In genomic region chr3:20068512-20069177, GRCh38 we compare ENCODE assay signal across 27 cellular contexts. TPM values are rescaled to one million over a fixed set of nuclear protein-coding genes. Genes with fewer than 3 reads are reported as not detected.
A peak's percentile ranks its signal among the peaks of the same experiment; 100 is the strongest.
DNase-seq lines count a peak whose midpoint lies in the region; ATAC-seq and TF ChIP-seq lines count a peak whose summit lies in the region.
"Had no signal": no experiment of that assay in that cellular context is flagged by ENCODE, and none has a peak within 500 bp of the region (broad histone marks: within the 10 kb centered on the region; RNA-seq: fewer than 3 reads in every experiment).

No MANE protein-coding gene starts in this region.

- peaks cover 50% of the 10 kb centered on the region for H3K36me3 Mint-ChIP-seq in activated CD4-positive, alpha-beta T cell treated with anti-CD3 and anti-CD28 coated beads, Interleukin-2, amount 10 ng/mL, durations not matched to agents 24 days and 14 days (ENCODE audit: low read depth)
- H3K36me3 Mint-ChIP-seq in T-helper 17 cell (ENCODE audit: low read depth), result no peaks in the 10 kb centered on the region

- H3K9me3 Mint-ChIP-seq in activated CD4-positive, alpha-beta T cell treated with anti-CD3 and anti-CD28 coated beads, Interleukin-2, amount 10 ng/mL, durations not matched to agents 24 days and 14 days, result peaks cover 4% of the 10 kb centered on the region
- H3K9me3 Mint-ChIP-seq: activated naive CD4-positive, alpha-beta T cell treated with anti-CD3 and anti-CD28 coated beads, Interleukin-2, amount 50 U/mL, for 24 hours had no signal

- H3K4me3 ChIP-seq in fibroblast of mammary gland (ENCODE audit: control insufficient read depth, low read depth, low read length) (no peak overlapping the region), prostate gland (no peak overlapping the region)
- H3K4me3 ChIP-seq: BLaER1, GM23248, hepatocyte, thyroid gland had no signal

- peak overlapping the region; percentile 81 for H3K27ac Mint-ChIP-seq in activated CD4-positive, alpha-beta T cell treated with anti-CD3 and anti-CD28 coated beads, Interleukin-2, amount 10 ng/mL, durations not matched to agents 24 days and 14 days
- H3K27ac Mint-ChIP-seq in T-helper 17 cell, result peak overlapping the region; percentile 83
- H3K27ac Mint-ChIP-seq: activated naive CD4-positive, alpha-beta T cell treated with anti-CD3 and anti-CD28 coated beads, Interleukin-2, amount 50 U/mL, for 24 hours had no signal

- H3K9me3 ChIP-seq in T-helper 17 cell (ENCODE audit: control insufficient read depth, low read length, poor library complexity, severe bottlenecking), result no peaks in the 10 kb centered on the region
- H3K9me3 ChIP-seq in prostate gland, result no peaks in the 10 kb centered on the region
- H3K9me3 ChIP-seq: BLaER1, thyroid gland had no signal

- no peak for TF ChIP-seq POLR2A in prostate gland (IDR thresholded peaks at IDR 0.05)

- intact Hi-C loops in activated CD4-positive, alpha-beta T cell treated with anti-CD3 and anti-CD28 coated beads, Interleukin-2, amount 10 ng/mL, durations not matched to agents 24 days and 14 days (cut with micrococcal nuclease), result no loop called here
- intact Hi-C loops in prostate gland (cut with DNase I), result no loop called here

- no peak for DNase-seq in activated CD4-positive, alpha-beta T cell treated with anti-CD3 and anti-CD28 coated beads, Interleukin-2, amount 10 ng/mL, durations not matched to agents 24 days and 14 days
- no peak for DNase-seq in activated CD4-positive, alpha-beta T cell treated with anti-CD3 and anti-CD28 coated beads for 1 hour
- DNase-seq in T-helper 17 cell, result no peak
- DNase-seq in fibroblast of mammary gland (ENCODE audit: low read depth), result peak; percentile 22
- peak; percentile 14 for DNase-seq in prostate gland (ENCODE audit: low spot score)
- DNase-seq in anterior cingulate cortex (lab: John Stamatoyannopoulos, UW), result no peak
- DNase-seq in NOMO-1 treated with dmso at 0.1 percent for 144 hours (lab: John Stamatoyannopoulos, UW; ENCODE audit: unreplicated experiment), result no peak
- DNase-seq: DMS 273 treated with DMSO at 0.1 percent for 48 hours; GDM1; GM23248; kidney; NCI-H2029; stimulated activated CD4-positive, alpha-beta T cell treated with anti-CD3 and anti-CD28 coated beads, Interleukin-4, amount 100 ng/mL, for 4 hours; stimulated activated CD8-positive, alpha-beta memory T cell treated with anti-CD3 and anti-CD28 coated beads, Interleukin-4, amount 100 ng/mL, for 48 hours; thyroid gland had no signal

- H3K4me1 Mint-ChIP-seq in activated CD4-positive, alpha-beta T cell treated with anti-CD3 and anti-CD28 coated beads, Interleukin-2, amount 10 ng/mL, durations not matched to agents 24 days and 14 days, result peaks cover 42% of the 10 kb centered on the region
- peaks cover 57% of the 10 kb centered on the region for H3K4me1 Mint-ChIP-seq in T-helper 17 cell

- no peaks in the 10 kb centered on the region for H3K4me1 ChIP-seq in prostate gland (replicated peaks)
- H3K4me1 ChIP-seq: BLaER1 had no signal

- no peaks in the 10 kb centered on the region for H3K27me3 Mint-ChIP-seq in activated CD4-positive, alpha-beta T cell treated with anti-CD3 and anti-CD28 coated beads, Interleukin-2, amount 10 ng/mL, durations not matched to agents 24 days and 14 days
- H3K27me3 Mint-ChIP-seq in T-helper 17 cell, result no peaks in the 10 kb centered on the region
- H3K27me3 Mint-ChIP-seq: activated naive CD4-positive, alpha-beta T cell treated with anti-CD3 and anti-CD28 coated beads, Interleukin-2, amount 50 U/mL, for 24 hours had no signal

- TF ChIP-seq CTCF in fibroblast of mammary gland (conservative IDR thresholded peaks at IDR 0.05; ENCODE audit: control insufficient read depth, insufficient read depth, low read depth, low read length), result no peak
- TF ChIP-seq CTCF in prostate gland (IDR thresholded peaks at IDR 0.05), result no peak

- H3K27me3 ChIP-seq in prostate gland (replicated peaks; ENCODE audit: insufficient read depth), result no peaks in the 10 kb centered on the region
- H3K27me3 ChIP-seq: BLaER1, hepatocyte, thyroid gland had no signal

- no peaks in the 10 kb centered on the region for H3K36me3 ChIP-seq in prostate gland
- H3K36me3 ChIP-seq: thyroid gland had no signal

- peak overlapping the region; percentile 35 to 60 for H3K27ac ChIP-seq in prostate gland
- H3K27ac ChIP-seq: BLaER1, GM23248, hepatocyte, thyroid gland had no signal

- ATAC-seq in T-helper 17 cell, result no peak
- no peak for ATAC-seq in HG03469 (IDR thresholded peaks at IDR 0.05; ENCODE audit: unreplicated experiment)
- ATAC-seq: Right ventricle myocardium inferior had no signal

- 56% methylated on average over 3 of the region's 3 CpGs for WGBS in prostate gland

- H3K4me3 Mint-ChIP-seq in activated CD4-positive, alpha-beta T cell treated with anti-CD3 and anti-CD28 coated beads, Interleukin-2, amount 10 ng/mL, durations not matched to agents 24 days and 14 days, result peak overlapping the region; percentile 31
- peak overlapping the region; percentile 16 for H3K4me3 Mint-ChIP-seq in T-helper 17 cell
- H3K4me3 Mint-ChIP-seq: activated naive CD4-positive, alpha-beta T cell treated with anti-CD3 and anti-CD28 coated beads, Interleukin-2, amount 50 U/mL, for 24 hours had no signal

RNA-seq across cellular contexts. Expression of gene KAT2B, which starts 28.4 kb away (rescaled TPM):
- total RNA-seq in activated CD4-positive, alpha-beta T cell treated with anti-CD3 and anti-CD28 coated beads, Interleukin-2, amount 10 ng/mL, durations not matched to agents 24 days and 14 days, result 23.3 and 27.9 TPM in 2 replicates
- total RNA-seq in T-helper 17 cell, result 100 to 1,000 TPM; 157 to 161 TPM
- total RNA-seq in prostate gland, result 10 to 100 TPM; 16.4 to 31.7 TPM

RNA-seq across cellular contexts. Expression of gene PP2D1, which starts 56.6 kb away (rescaled TPM):
- total RNA-seq in activated CD4-positive, alpha-beta T cell treated with anti-CD3 and anti-CD28 coated beads, Interleukin-2, amount 10 ng/mL, durations not matched to agents 24 days and 14 days, result not detected in 2 replicates
- not detected for total RNA-seq in T-helper 17 cell
- total RNA-seq in prostate gland, result under 1 TPM in 1 of 2 donors, not detected in 1; 0.97 TPM
- total RNA-seq: A172; cardiac septum; GM23248; hepatocyte; kidney; mesenteric fat pad; NCI-H460; osteocyte; Right ventricle myocardium inferior; skeletal muscle tissue; T-helper 1 cell treated with Interleukin-12 subunit alpha and Interleukin-12 subunit beta and Interleukin-4 antibody, amounts not matched to agents 30 ng/mL and 1 ng/mL, for 36 hours; thyroid gland had no signal

Comparison
In these comparisons a context has a peak if more than half of its experiments do, and no peak if none do; other contexts are left out.
1. DNase-seq: peak in fibroblast of mammary gland (single experiment) and prostate gland (single experiment); none in activated CD4-positive, alpha-beta T cell treated with anti-CD3 and anti-CD28 coated beads, Interleukin-2, amount 10 ng/mL, durations not matched to agents 24 days and 14 days (single experiment), activated CD4-positive, alpha-beta T cell treated with anti-CD3 and anti-CD28 coated beads for 1 hour (single experiment), T-helper 17 cell (0 of 3), anterior cingulate cortex (0 of 58) and NOMO-1 treated with dmso at 0.1 percent for 144 hours (single experiment).